In the genomic region with DNA sequence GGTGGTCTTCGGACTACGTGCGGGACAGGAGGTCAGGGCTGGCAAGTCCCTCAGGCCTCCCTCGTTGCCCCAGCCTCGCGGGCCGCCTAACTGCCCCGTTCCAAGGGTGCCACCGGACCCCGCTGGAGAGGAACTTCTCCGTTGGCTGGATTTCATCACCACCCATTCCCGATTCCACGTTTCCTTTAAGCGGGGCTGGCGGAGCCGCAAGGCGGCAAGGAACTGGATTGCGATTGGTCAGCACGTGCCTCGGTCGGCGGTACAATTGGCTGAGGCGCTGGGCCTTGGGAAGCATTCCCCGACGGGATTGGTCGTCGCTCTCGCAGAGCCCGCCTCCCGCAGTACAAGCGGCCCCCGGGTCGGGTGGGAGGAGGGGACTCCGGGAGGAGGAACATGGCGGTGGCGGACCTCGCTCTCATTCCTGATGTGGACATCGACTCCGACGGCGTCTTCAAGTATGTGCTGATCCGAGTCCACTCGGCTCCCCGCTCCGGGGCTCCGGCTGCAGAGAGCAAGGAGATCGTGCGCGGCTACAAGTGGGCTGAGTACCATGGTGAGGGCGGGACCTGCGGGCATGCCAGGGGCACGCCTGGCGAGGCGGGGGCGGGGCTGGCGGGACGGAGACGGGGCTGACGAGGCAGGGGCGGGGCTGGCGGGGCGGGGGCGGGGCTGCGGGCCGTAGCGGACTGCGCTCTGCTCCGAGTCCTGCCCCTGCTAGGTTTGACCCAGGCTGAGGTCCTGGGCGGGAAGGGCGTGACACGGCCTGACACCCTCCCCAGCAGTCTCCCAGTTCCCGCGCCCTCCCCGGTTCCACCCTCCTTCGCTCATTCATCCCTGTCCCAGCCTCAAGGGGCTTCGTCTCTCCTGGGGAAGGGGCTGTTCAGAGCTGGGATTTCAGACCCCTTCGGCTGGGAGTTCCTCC, we compare ENCODE assay signal across 8 cellular contexts. TPM values are rescaled to one million over a fixed set of nuclear protein-coding genes. Genes with fewer than 3 reads are reported as not detected.
DNase-seq lines count a peak whose midpoint lies in the region; ATAC-seq, FAIRE-seq and TF ChIP-seq lines count a peak whose summit lies in the region.

A gene (plus strand): TSS at position 372 of the 922 bp plus-strand sequence. CDS start 22 bp downstream, at position 394.

- peaks cover 19% of the 10 kb centered on the region for H4K20me1 ChIP-seq in Loucy (ENCODE audit: insufficient read depth, low read length, poor library complexity, severe bottlenecking)

- peak within 1 kb of the TSS; percentile 65 for H2AFZ ChIP-seq in Loucy (ENCODE audit: low read length)

- no peaks in the 10 kb centered on the region for H3K9me2 ChIP-seq in Loucy (replicated peaks; ENCODE audit: low read depth, low read length)

- no peaks in the 10 kb centered on the region for H3K9me3 ChIP-seq in Loucy (ENCODE audit: insufficient read depth, low read depth, low read length)

- ATAC-seq in naive thymus-derived CD8-positive, alpha-beta T cell = peak; percentile 92 to 95

- H3K36me3 ChIP-seq in Loucy (ENCODE audit: insufficient read depth, low read length) = peaks cover 13% of the 10 kb centered on the region; the same call in 1 of the 2 replicates

- no peaks in the 10 kb centered on the region for H3K36me3 Mint-ChIP-seq in naive thymus-derived CD8-positive, alpha-beta T cell

- no peaks in the 10 kb centered on the region for H3F3A ChIP-seq in Loucy (ENCODE audit: low read depth)

- H3K4me3 ChIP-seq in Loucy (ENCODE audit: low read length, poor library complexity, severe bottlenecking) (peak within 1 kb of the TSS; percentile 91), fibroblast of mammary gland (ENCODE audit: control insufficient read depth, low read depth, low read length) (peak within 1 kb of the TSS; percentile 81)

- POLR2A ChIA-PET in naive thymus-derived CD8-positive, alpha-beta T cell (lab: Charles Lee) = interaction anchor here (0.6 to 1.6 kb wide), 7 partner anchors 11 to 42 kb away, joined by 3 to 4 read pairs (median 3); a partner anchor contains a TSS

- peak within 1 kb of the TSS; percentile 93 for H3K4me2 ChIP-seq in Loucy (ENCODE audit: low read depth, low read length, poor library complexity, severe bottlenecking)

- peaks cover 0 to 22% (median 2%) of the 10 kb centered on the region in 5 donors for H3K27me3 Mint-ChIP-seq in naive thymus-derived CD8-positive, alpha-beta T cell

- peaks cover 7% of the 10 kb centered on the region for H3K4me1 ChIP-seq in Loucy (ENCODE audit: insufficient read depth, low read length, poor library complexity, severe bottlenecking)

- peak; percentile 61 for TF ChIP-seq POLR2A in H54 (IDR thresholded peaks at IDR 0.05; ENCODE audit: low read depth, low read length)
- TF ChIP-seq POLR2A in Raji (IDR thresholded peaks at IDR 0.05; ENCODE audit: insufficient read depth, low read depth, low read length) = peak; percentile 97

- H3K27ac Mint-ChIP-seq in naive thymus-derived CD8-positive, alpha-beta T cell = peak within 1 kb of the TSS; percentile 64 to 97 (median 78)

- H3K9me3 Mint-ChIP-seq in naive thymus-derived CD8-positive, alpha-beta T cell = no peaks in the 10 kb centered on the region

- peak; percentile 96 for FAIRE-seq in H54 (lab: Jason Lieb, UNC)

- peaks cover 15% of the 10 kb centered on the region; the same call in 1 of the 2 replicates for H3K79me2 ChIP-seq in Loucy (ENCODE audit: insufficient read depth, low read length)

- H3K9ac ChIP-seq in Loucy (ENCODE audit: low read depth, low read length, poor library complexity, severe bottlenecking) = peak within 1 kb of the TSS; percentile 90

- DNase-seq in EL = peak; percentile 99
- peak; percentile 100 for DNase-seq in H54 (ENCODE audit: insufficient read length, low spot score)
- DNase-seq in activated T-helper 9 cell treated with anti-CD3 and anti-CD28 coated beads, Interleukin-2, amount 50 U/mL, for 16 hours (ENCODE audit: low read depth) = peak; percentile 94
- DNase-seq in fibroblast of mammary gland (ENCODE audit: low read depth) = peak; percentile 99
- peak; percentile 93 to 99 (median 96) for DNase-seq in naive thymus-derived CD8-positive, alpha-beta T cell
- DNase-seq in stimulated activated naive CD4-positive, alpha-beta T cell (lab: John Stamatoyannopoulos, UW) = peak; percentile 91 to 100 (median 96)

- H3K4me3 Mint-ChIP-seq in naive thymus-derived CD8-positive, alpha-beta T cell = peak within 1 kb of the TSS; percentile 86 to 95 (median 91)

- H3K27me3 ChIP-seq in Loucy (ENCODE audit: insufficient read depth, low read length, poor library complexity, severe bottlenecking) = no peaks in the 10 kb centered on the region

- peaks cover 4 to 18% (median 14%) of the 10 kb centered on the region in 4 donors for H3K4me1 Mint-ChIP-seq in naive thymus-derived CD8-positive, alpha-beta T cell

- no peak for TF ChIP-seq CTCF in Loucy (conservative IDR thresholded peaks at IDR 0.05; ENCODE audit: low read length)
- TF ChIP-seq CTCF in fibroblast of mammary gland (conservative IDR thresholded peaks at IDR 0.05; ENCODE audit: control insufficient read depth, insufficient read depth, low read depth, low read length) = no peak

RNA-seq across cellular contexts. Expression of the gene that starts here (rescaled TPM):
- 10 to 100 TPM; 25.2 to 29.6 TPM for total RNA-seq in naive thymus-derived CD8-positive, alpha-beta T cell
- 10 to 100 TPM; 82.6 to 98.1 (median 83.1) TPM for polyA plus RNA-seq in naive thymus-derived CD8-positive, alpha-beta T cell

Comparison
In these comparisons a context has a peak if more than half of its experiments do, and no peak if none do; other contexts are left out.
1. Peak in every context shown above with its lines: DNase-seq, ATAC-seq and H3K4me3 ChIP-seq.